In the genomic region with DNA sequence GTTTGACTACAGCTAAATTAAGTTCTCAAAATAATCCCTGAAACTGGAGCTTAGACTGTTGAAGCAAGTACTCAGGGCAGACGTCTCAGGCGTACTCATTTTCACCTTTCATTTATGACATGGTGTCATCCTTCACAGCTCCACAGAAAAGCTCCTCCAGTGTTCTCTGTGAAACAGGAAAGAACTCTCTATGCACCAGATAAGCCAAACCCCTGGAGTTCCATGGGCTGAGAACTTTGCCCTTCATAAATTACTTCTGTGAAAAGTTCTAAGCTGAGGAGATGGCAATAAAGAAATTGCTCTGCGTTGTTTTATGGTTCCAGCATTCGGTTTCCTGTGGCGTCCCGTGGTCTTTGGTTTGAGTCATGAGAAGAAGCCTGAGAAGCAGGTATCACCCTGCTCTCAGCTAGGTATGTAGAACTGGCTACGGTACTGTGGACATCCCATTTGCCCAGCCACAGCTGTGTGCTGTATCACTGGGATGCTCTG, we compare ENCODE assay signal across 8 cellular contexts. TPM values are rescaled to one million over a fixed set of nuclear protein-coding genes. Genes with fewer than 3 reads are reported as not detected.
DNase-seq lines count a peak whose midpoint lies in the region; ATAC-seq, FAIRE-seq and TF ChIP-seq lines count a peak whose summit lies in the region.

No MANE protein-coding gene starts in this region.

- H3K9me3 ChIP-seq in BLaER1 (no peaks in the 10 kb centered on the region), endodermal cell (ENCODE audit: control insufficient read depth, low read length) (no peaks in the 10 kb centered on the region), tibial nerve (no peaks in the 10 kb centered on the region), testis (no peaks in the 10 kb centered on the region)

- H3K27ac Mint-ChIP-seq in endodermal cell = no peak overlapping the region

- H3K27me3 ChIP-seq in BLaER1 = no peaks in the 10 kb centered on the region
- no peaks in the 10 kb centered on the region for H3K27me3 ChIP-seq in endodermal cell (ENCODE audit: control insufficient read depth, insufficient read depth, low read length, poor library complexity, severe bottlenecking)
- H3K27me3 ChIP-seq in tibial nerve = no peaks in the 10 kb centered on the region
- no peaks in the 10 kb centered on the region for H3K27me3 ChIP-seq in testis

- H3K36me3 ChIP-seq in BLaER1 = no peaks in the 10 kb centered on the region
- H3K36me3 ChIP-seq in endodermal cell (ENCODE audit: control insufficient read depth, insufficient read depth, low read length) = no peaks in the 10 kb centered on the region
- H3K36me3 ChIP-seq in tibial nerve = no peaks in the 10 kb centered on the region
- no peaks in the 10 kb centered on the region for H3K36me3 ChIP-seq in testis (ENCODE audit: low read depth, missing control alignments)

- no peaks in the 10 kb centered on the region for H3K27me3 Mint-ChIP-seq in endodermal cell (ENCODE audit: insufficient read depth)

- no peak for TF ChIP-seq EP300 in tibial nerve (IDR thresholded peaks at IDR 0.05)

- H4K20me1 ChIP-seq in BLaER1 = no peaks in the 10 kb centered on the region

- no peak for TF ChIP-seq POLR2A in tibial nerve (IDR thresholded peaks at IDR 0.05)
- TF ChIP-seq POLR2A in testis (IDR thresholded peaks at IDR 0.05) = no peak

- peak; percentile 44 for ATAC-seq in GM21526 (IDR thresholded peaks at IDR 0.05; ENCODE audit: low FRiP score, unreplicated experiment)

- 73 to 78% methylated on average over 7 of the region's 7 CpGs for WGBS in endodermal cell (ENCODE audit: insufficient coverage in 1 of 2, insufficient read length in 1 of 2), 2 experiments
- 69 to 73% methylated on average over 7 of the region's 7 CpGs for WGBS in tibial nerve, 2 donors
- 74 to 77% methylated on average over 7 of the region's 7 CpGs for WGBS in testis, 2 donors

- intact Hi-C loops in testis (cut with DNase I; ENCODE audit: low total_unique reads) = no loop called here

- peaks cover 48% of the 10 kb centered on the region for H3K4me1 ChIP-seq in BLaER1
- H3K4me1 ChIP-seq in endodermal cell (ENCODE audit: control insufficient read depth, insufficient read depth, low read length) = peaks cover 10% of the 10 kb centered on the region
- H3K4me1 ChIP-seq in tibial nerve = peaks cover 0 to 24% (median 14%) of the 10 kb centered on the region in 4 donors
- H3K4me1 ChIP-seq in testis = no peaks in the 10 kb centered on the region

- H3K36me3 Mint-ChIP-seq in endodermal cell (ENCODE audit: low read depth) = no peaks in the 10 kb centered on the region

- peaks cover 23% of the 10 kb centered on the region for H3K4me1 Mint-ChIP-seq in endodermal cell

- H3K27ac ChIP-seq in BLaER1 (peak overlapping the region; percentile 47), endodermal cell (ENCODE audit: low read depth, low read length) (peak overlapping the region; percentile 1), tibial nerve (peak overlapping the region in 3 of 4 donors; percentile 65 to 73 (median 68)), testis (peak overlapping the region in 1 of 2 donors; percentile 50)

- TF ChIP-seq CTCF in endodermal cell (conservative IDR thresholded peaks at IDR 0.05) = no peak
- peak in 1 of 5 experiments; percentile 1 for TF ChIP-seq CTCF in tibial nerve (IDR thresholded peaks at IDR 0.05)
- no peak for TF ChIP-seq CTCF in testis (IDR thresholded peaks at IDR 0.05)

- H3K9ac ChIP-seq in BLaER1 (peak overlapping the region; percentile 68), endodermal cell (ENCODE audit: extremely low read depth, low read length, poor library complexity, severe bottlenecking) (no peak overlapping the region)

- FAIRE-seq in frontal cortex (lab: Jason Lieb, UNC) = no peak

- DNase-seq in LoVo (ENCODE audit: low spot score) = peak; percentile 77
- no peak for DNase-seq in endodermal cell
- no peak for DNase-seq in tibial nerve (ENCODE audit: low spot score in 2 of 2)
- DNase-seq in SHP77 treated with DMSO at 0.1 percent for 48 hours (lab: John Stamatoyannopoulos, UW) = no peak
- DNase-seq in frontal cortex (ENCODE audit: low spot score in 2 of 2) = no peak
- DNase-seq in testis = no peak

- peak overlapping the region; percentile 87 for H3K4me2 ChIP-seq in BLaER1

- H3K4me3 ChIP-seq in BLaER1 (peak overlapping the region; percentile 60), endodermal cell (ENCODE audit: low read length) (no peak overlapping the region), tibial nerve (peak overlapping the region in 1 of 4 donors; percentile 31), testis (no peak overlapping the region)

- H3K4me3 Mint-ChIP-seq in endodermal cell = no peak overlapping the region

- peaks cover 3% of the 10 kb centered on the region for H3K9me3 Mint-ChIP-seq in endodermal cell

RNA-seq across cellular contexts. Expression of gene RREB1, which starts 20.2 kb away (rescaled TPM):
- 10 to 100 TPM; 51.2 to 64.3 TPM for total RNA-seq in endodermal cell
- 13.7 TPM for polyA plus RNA-seq in endodermal cell (2013, experiment 1 of 2)
- polyA plus RNA-seq in endodermal cell (2013, experiment 2 of 2) = 15.6 TPM
- 10 to 100 TPM; 32.3 to 61.5 (median 36.3) TPM for total RNA-seq in tibial nerve
- total RNA-seq in frontal cortex = 1.6 TPM
- total RNA-seq in testis = 10 to 100 TPM; 75.0 to 79.2 TPM
- polyA plus RNA-seq in testis (ENCODE audit: insufficient read depth, low read depth, low replicate concordance) = 30.0 TPM

Comparison
In these comparisons a context has a peak if more than half of its experiments do, and no peak if none do; other contexts are left out.
1. RNA of gene RREB1, which starts 20.2 kb away (total RNA-seq): 75.0 to 79.2 TPM in testis, 51.2 to 64.3 TPM in endodermal cell and 32.3 to 61.5 TPM in tibial nerve; 1.6 TPM in frontal cortex (single experiment); every median in the first group is over 10 times any median in the second.